ENCODE assay signal across 8 cellular contexts in the genomic region with DNA sequence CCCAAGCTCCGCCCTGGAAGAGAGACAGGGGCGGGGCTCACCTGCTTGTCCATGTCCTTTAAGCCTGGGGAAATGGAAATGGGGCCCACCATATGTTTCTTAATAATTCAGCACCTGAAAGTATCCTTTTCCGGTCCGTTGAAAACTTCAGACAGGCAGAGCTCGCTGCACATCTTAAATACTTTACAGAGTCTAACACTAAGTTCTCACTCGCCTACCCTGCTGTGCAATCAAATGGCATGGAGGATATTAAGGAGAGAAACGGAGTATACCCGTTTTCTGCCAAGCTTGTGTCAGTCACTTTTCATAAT. TPM values are rescaled to one million over a fixed set of nuclear protein-coding genes. Genes with fewer than 3 reads are reported as not detected.
A peak's percentile ranks its signal among the peaks of the same experiment; 100 is the strongest.
DNase-seq lines count a peak whose midpoint lies in the region; FAIRE-seq and TF ChIP-seq lines count a peak whose summit lies in the region.

No MANE protein-coding gene starts in this region.

- peak overlapping the region; percentile 98 for H3K4me2 ChIP-seq in astrocyte (ENCODE audit: low read length)

- DNase-seq in activated naive CD4-positive, alpha-beta T cell (lab: John Stamatoyannopoulos, UW): no peak
- no peak for DNase-seq in astrocyte (ENCODE audit: low read depth)
- no peak for DNase-seq in lower leg skin (ENCODE audit: low spot score in 2 of 2)
- DNase-seq in transverse colon: no peak
- DNase-seq in GDM1 (lab: John Stamatoyannopoulos, UW): no peak
- no peak for DNase-seq in effector CD4-positive, alpha-beta T cell
- no peak for DNase-seq in AG08396 (ENCODE audit: low spot score)

- peak overlapping the region; percentile 89 for H3K4me3 ChIP-seq in astrocyte (ENCODE audit: insufficient read depth, low read depth, low read length)
- H3K4me3 ChIP-seq in lower leg skin (ENCODE audit: low read depth, poor library complexity, severe bottlenecking): peak overlapping the region; percentile 73
- H3K4me3 ChIP-seq in transverse colon: peak overlapping the region in 3 of 4 donors; percentile 78 to 92 (median 83)

- H3K79me2 ChIP-seq in astrocyte (ENCODE audit: insufficient read depth, low read length): peaks cover 36% of the 10 kb centered on the region

- no peak for TF ChIP-seq EP300 in transverse colon (IDR thresholded peaks at IDR 0.05; ENCODE audit: low read depth)

- H3K4me3 Mint-ChIP-seq in activated naive CD4-positive, alpha-beta T cell treated with anti-CD3 and anti-CD28 coated beads, Interleukin-2, amount 50 U/mL, for 24 hours: peak overlapping the region; percentile 98
- peak overlapping the region; percentile 79 for H3K4me3 Mint-ChIP-seq in astrocyte (ENCODE audit: unreplicated experiment)

- H3K27me3 ChIP-seq in astrocyte (ENCODE audit: insufficient read depth, low read length) (no peaks in the 10 kb centered on the region), transverse colon (no peaks in the 10 kb centered on the region)

- intact Hi-C loops in lower leg skin (cut with DNase I; ENCODE audit: low total_unique reads) (no loop called here), transverse colon (cut with DNase I; ENCODE audit: low total_unique reads) (no loop called here)

- H3K36me3 Mint-ChIP-seq in activated naive CD4-positive, alpha-beta T cell treated with anti-CD3 and anti-CD28 coated beads, Interleukin-2, amount 50 U/mL, for 24 hours: peaks cover 5% of the 10 kb centered on the region
- H3K36me3 Mint-ChIP-seq in astrocyte (ENCODE audit: low read depth, unreplicated experiment): peaks cover 4% of the 10 kb centered on the region

- H2AFZ ChIP-seq in astrocyte (ENCODE audit: low read depth, low read length): no peak overlapping the region

- H3K4me1 Mint-ChIP-seq in activated naive CD4-positive, alpha-beta T cell treated with anti-CD3 and anti-CD28 coated beads, Interleukin-2, amount 50 U/mL, for 24 hours: peaks cover 38% of the 10 kb centered on the region
- H3K4me1 Mint-ChIP-seq in astrocyte (ENCODE audit: low read depth, unreplicated experiment): peaks cover 3% of the 10 kb centered on the region

- no peaks in the 10 kb centered on the region for H3K9me3 ChIP-seq in astrocyte (ENCODE audit: insufficient read depth, low read depth, low read length)
- H3K9me3 ChIP-seq in transverse colon: no peaks in the 10 kb centered on the region

- H3K9ac ChIP-seq in astrocyte (ENCODE audit: low read length): no peak overlapping the region

- in situ Hi-C loops in transverse colon (cut with MboI; ENCODE audit: low pct_ligation_motif_present in 1 of 4, low pct_unique_long_range_greater_than_20kb in 1 of 4, low sequenced_read_pairs in 3 of 4): no loop called here

- H3K36me3 ChIP-seq in astrocyte (ENCODE audit: insufficient read depth, low read length): peaks cover 9% of the 10 kb centered on the region
- H3K36me3 ChIP-seq in transverse colon: peaks cover 0 to 9% (median 3%) of the 10 kb centered on the region in 4 donors

- peak overlapping the region; percentile 79 for H3K27ac Mint-ChIP-seq in activated naive CD4-positive, alpha-beta T cell treated with anti-CD3 and anti-CD28 coated beads, Interleukin-2, amount 50 U/mL, for 24 hours
- no peak overlapping the region for H3K27ac Mint-ChIP-seq in astrocyte (ENCODE audit: unreplicated experiment)

- peaks cover 20% of the 10 kb centered on the region for H4K20me1 ChIP-seq in astrocyte (ENCODE audit: insufficient read depth, low read length)

- TF ChIP-seq POLR2A in lower leg skin (IDR thresholded peaks at IDR 0.05) (no peak), transverse colon (IDR thresholded peaks at IDR 0.05) (no peak)

- H3K9me3 Mint-ChIP-seq in activated naive CD4-positive, alpha-beta T cell treated with anti-CD3 and anti-CD28 coated beads, Interleukin-2, amount 50 U/mL, for 24 hours: no peaks in the 10 kb centered on the region
- H3K9me3 Mint-ChIP-seq in astrocyte (ENCODE audit: unreplicated experiment): no peaks in the 10 kb centered on the region

- no peak for FAIRE-seq in astrocyte (lab: Jason Lieb, UNC)

- TF ChIP-seq CTCF in astrocyte (IDR thresholded peaks at IDR 0.05; ENCODE audit: insufficient read depth, low read depth, low read length) (no peak), lower leg skin (IDR thresholded peaks at IDR 0.05) (no peak), transverse colon (IDR thresholded peaks at IDR 0.05) (no peak)

- H3K4me1 ChIP-seq in astrocyte (ENCODE audit: insufficient read depth, low read length): peaks cover 10% of the 10 kb centered on the region
- peaks cover 6 to 23% (median 17%) of the 10 kb centered on the region in 4 donors for H3K4me1 ChIP-seq in transverse colon

- H3K27me3 Mint-ChIP-seq in activated naive CD4-positive, alpha-beta T cell treated with anti-CD3 and anti-CD28 coated beads, Interleukin-2, amount 50 U/mL, for 24 hours: no peaks in the 10 kb centered on the region
- no peaks in the 10 kb centered on the region for H3K27me3 Mint-ChIP-seq in astrocyte (ENCODE audit: low read depth, unreplicated experiment)

- H3K27ac ChIP-seq in astrocyte (ENCODE audit: low read depth, low read length) (no peak overlapping the region), transverse colon (peak overlapping the region; percentile 93 to 99 (median 96))

- 15 to 17% methylated on average over 8 of the region's 8 CpGs for WGBS in lower leg skin, 2 donors
- WGBS in transverse colon (ENCODE audit: low coverage in 1 of 2), 2 donors: 14 to 20% methylated on average over 1 to 8 of the region's 8 CpGs

RNA-seq across cellular contexts. Expression of a gene that starts 0.5 kb away (rescaled TPM):
- total RNA-seq in astrocyte: 22.1 and 25.6 TPM in 2 replicates
- 10 to 100 TPM; 16.6 to 29.8 (median 25.1) TPM for total RNA-seq in lower leg skin
- 10 to 100 TPM; 31.0 to 45.9 (median 39.2) TPM for total RNA-seq in transverse colon

RNA-seq across cellular contexts. Expression of a gene that starts 37.8 kb away (rescaled TPM):
- total RNA-seq in astrocyte: 1.1 and 2.1 TPM in 2 replicates
- 1 to 10 TPM in 1 of 4 donors, under 1 TPM in 3; 0.29 to 1.3 (median 0.72) TPM for total RNA-seq in lower leg skin
- total RNA-seq in transverse colon: 1 to 10 TPM in 2 of 4 donors, under 1 TPM in 1, not detected in 1; 1.00 to 1.7 (median 1.6) TPM

RNA-seq across cellular contexts. Expression of a gene that starts 37.9 kb away (rescaled TPM):
- 28.4 and 31.8 TPM in 2 replicates for total RNA-seq in astrocyte
- total RNA-seq in lower leg skin: 10 to 100 TPM in 2 of 4 donors, 1 to 10 TPM in 2; 9.1 to 12.5 (median 10.2) TPM
- total RNA-seq in transverse colon: 10 to 100 TPM in 3 of 4 donors, 1 to 10 TPM in 1; 4.0 to 25.5 (median 20.1) TPM
